1 cellular context compared by ENCODE assay signal in genomic region chr1:155859881-155860841, GRCh38.
TF ChIP-seq lines count a peak whose summit lies in the region.

No MANE protein-coding gene starts in this region.

TF ChIP-seq in K562, 482 proteins besides CTCF, POLR2A, EP300 and RAD21 (continued from another document and continues in another):
- TF ChIP-seq HOMEZ (CRISPR knock-in tag; IDR thresholded peaks at IDR 0.05): no peak
- TF ChIP-seq CBX5 (IDR thresholded peaks at IDR 0.05; ENCODE audit: borderline replicate concordance, low read depth): no peak
- no peak for TF ChIP-seq HMG20A (CRISPR knock-in tag; conservative IDR thresholded peaks at IDR 0.05)
- TF ChIP-seq ZBTB11 (CRISPR knock-in tag; IDR thresholded peaks at IDR 0.05): no peak
- no peak for TF ChIP-seq RBM14 (IDR thresholded peaks at IDR 0.05; ENCODE audit: borderline replicate concordance, insufficient read depth, low read depth, low read length)
- no peak for TF ChIP-seq NFE2L1 (tag; IDR thresholded peaks at IDR 0.05; ENCODE audit: borderline replicate concordance, low read depth)
- TF ChIP-seq MAFK (IDR thresholded peaks at IDR 0.05; ENCODE audit: low read length): no peak
- TF ChIP-seq E2F4 (CRISPR knock-in tag; IDR thresholded peaks at IDR 0.05; ENCODE audit: low read depth): no peak
- TF ChIP-seq MCM3 (IDR thresholded peaks at IDR 0.05): no peak
- TF ChIP-seq ATF2 (CRISPR knock-in tag; IDR thresholded peaks at IDR 0.05): peak; percentile 95
- no peak for TF ChIP-seq ZC3H11A (IDR thresholded peaks at IDR 0.05; ENCODE audit: low read depth, low read length)
- no peak for TF ChIP-seq SRF (CRISPR knock-in tag; IDR thresholded peaks at IDR 0.05)
- no peak for TF ChIP-seq ZNF655 (CRISPR knock-in tag; IDR thresholded peaks at IDR 0.05)
- no peak for TF ChIP-seq MBD2 (IDR thresholded peaks at IDR 0.05; ENCODE audit: borderline replicate concordance, low read depth)
- TF ChIP-seq CSDE1 (IDR thresholded peaks at IDR 0.05): no peak
- no peak for TF ChIP-seq POLR3G (IDR thresholded peaks at IDR 0.05; ENCODE audit: extremely low read depth, insufficient read length, insufficient replicate concordance)
- no peak for TF ChIP-seq POU5F1 (IDR thresholded peaks at IDR 0.05; ENCODE audit: borderline replicate concordance, low read depth, low read length, partially characterized antibody)
- TF ChIP-seq ZFX (CRISPR knock-in tag; IDR thresholded peaks at IDR 0.05): peak; percentile 72
- TF ChIP-seq PHF20 (IDR thresholded peaks at IDR 0.05; ENCODE audit: partially characterized antibody): peak; percentile 59
- TF ChIP-seq MXI1 (IDR thresholded peaks at IDR 0.05; ENCODE audit: low read depth, low read length): no peak
- no peak for TF ChIP-seq NUFIP1 (IDR thresholded peaks at IDR 0.05; ENCODE audit: partially characterized antibody)
- TF ChIP-seq ERF (CRISPR knock-in tag; IDR thresholded peaks at IDR 0.05): no peak
- TF ChIP-seq NR3C1 (CRISPR knock-in tag; IDR thresholded peaks at IDR 0.05): no peak
- no peak for TF ChIP-seq SAFB (IDR thresholded peaks at IDR 0.05; ENCODE audit: borderline replicate concordance, low read depth, low read length)
- no peak for TF ChIP-seq ZNF551 (CRISPR knock-in tag; IDR thresholded peaks at IDR 0.05)
- TF ChIP-seq ATF1 (CRISPR knock-in tag; IDR thresholded peaks at IDR 0.05): no peak
- TF ChIP-seq ATF1 (tag; IDR thresholded peaks at IDR 0.05): peak; percentile 79
- TF ChIP-seq REST (CRISPR knock-in tag; IDR thresholded peaks at IDR 0.05; ENCODE audit: low read depth): no peak
- no peak for TF ChIP-seq ZKSCAN1 (IDR thresholded peaks at IDR 0.05; ENCODE audit: low read depth, low read length)
- no peak for TF ChIP-seq KDM5B (IDR thresholded peaks at IDR 0.05; ENCODE audit: insufficient replicate concordance, low read depth, low read length)
- TF ChIP-seq ZNF830 (CRISPR knock-in tag; IDR thresholded peaks at IDR 0.05): no peak
- no peak for TF ChIP-seq ZNF695 (CRISPR knock-in tag; IDR thresholded peaks at IDR 0.05)
- TF ChIP-seq MCM2 (IDR thresholded peaks at IDR 0.05; ENCODE audit: low read depth): no peak
- no peak for TF ChIP-seq ELK1 (CRISPR knock-in tag; IDR thresholded peaks at IDR 0.05)
- no peak for TF ChIP-seq RUNX1 (IDR thresholded peaks at IDR 0.05; ENCODE audit: low read depth)
- 0 out of 4 replicates have a peak, but pooled peaks of 1 of the 2 experiments have one; percentile 16 for TF ChIP-seq NRF1 (conservative IDR thresholded peaks at IDR 0.05 in 1 of 2, IDR thresholded peaks at IDR 0.05 in 1 of 2)
- TF ChIP-seq ATF4 (CRISPR knock-in tag; IDR thresholded peaks at IDR 0.05): no peak
- no peak for TF ChIP-seq FOXM1 (IDR thresholded peaks at IDR 0.05; ENCODE audit: low read depth)
- no peak for TF ChIP-seq FOXM1 (CRISPR knock-in tag; IDR thresholded peaks at IDR 0.05; ENCODE audit: low read depth)
- no peak for TF ChIP-seq TCF7L2 (IDR thresholded peaks at IDR 0.05; ENCODE audit: low read depth, low read length)
- no peak for TF ChIP-seq FOXJ3 (CRISPR knock-in tag; IDR thresholded peaks at IDR 0.05)
- TF ChIP-seq SNRNP70 (optimal IDR thresholded peaks at IDR 0.05; ENCODE audit: low read depth, low read length): no peak
- no peak for TF ChIP-seq GATAD2B (IDR thresholded peaks at IDR 0.05; ENCODE audit: borderline replicate concordance)
- no peak for TF ChIP-seq CREB5 (CRISPR knock-in tag; IDR thresholded peaks at IDR 0.05)
- no peak for TF ChIP-seq TSHZ1 (CRISPR knock-in tag; IDR thresholded peaks at IDR 0.05)
